ENCODE assay signal across 37 cellular contexts in genomic region chr10:112059220-112059619, GRCh38.
"Had no signal": no experiment of that assay in that cellular context is flagged by ENCODE, and none has a peak within 500 bp of the region (broad histone marks: within the 10 kb centered on the region; RNA-seq: fewer than 3 reads in every experiment).

No MANE protein-coding gene starts in this region.

- DNase-seq: activated CD4-positive, alpha-beta T cell treated with anti-CD3 and anti-CD28 coated beads for 36 hours; activated CD4-positive, CD25-positive, alpha-beta regulatory T cell; activated CD8-positive, alpha-beta memory T cell treated with anti-CD3 and anti-CD28 coated beads, Interleukin-2, amount 10 ng/mL, durations not matched to agents 7 days and 5 days; activated CD8-positive, alpha-beta T cell treated with anti-CD3 and anti-CD28 coated beads, Interleukin-2, amount 10 ng/mL, durations not matched to agents 7 days and 5 days; activated naive CD4-positive, alpha-beta T cell; activated T-cell treated with anti-CD3 and anti-CD28 coated beads for 4 hours; activated T-cell treated with anti-CD3 and anti-CD28 coated beads, Interleukin-2, amount 50 U/mL, for 72 hours; dermis blood vessel endothelial cell; effector CD4-positive, alpha-beta T cell; esophagus squamous epithelium; foreskin melanocyte; heart right ventricle; immature natural killer cell; kidney; left colon; midbrain; naive thymus-derived CD8-positive, alpha-beta T cell; nucleus accumbens; pancreas; retina; stimulated activated CD4-positive, alpha-beta T cell treated with anti-CD3 and anti-CD28 coated beads, Interleukin-12 subunit alpha, Interleukin-12 subunit beta, amount 100 ng/mL, for 4 hours; stimulated activated CD4-positive, alpha-beta T cell treated with anti-CD3 and anti-CD28 coated beads, Interleukin-4, amount 100 ng/mL, for 1 hour; stimulated activated naive CD8-positive, alpha-beta T cell treated with anti-CD3 and anti-CD28 coated beads, Interleukin-15, Interleukin-2, amounts not matched to agents 100 U/mL and 50 U/mL, for 24 hours; trophoblast cell had no signal

- H3K9me3 ChIP-seq: esophagus squamous epithelium, heart right ventricle, pancreas, prostate gland, thoracic aorta had no signal

- H3K27ac ChIP-seq: epithelial cell of prostate, esophagus squamous epithelium, heart right ventricle, pancreas, prostate gland, skin epidermis, thoracic aorta had no signal

- H3K27me3 Mint-ChIP-seq: activated CD8-positive, alpha-beta memory T cell treated with anti-CD3 and anti-CD28 coated beads, Interleukin-2, amount 10 ng/mL, durations not matched to agents 7 days and 5 days had no signal

- H3K4me1 ChIP-seq: esophagus squamous epithelium, heart right ventricle, pancreas, prostate gland had no signal

- H3K27ac Mint-ChIP-seq: activated CD4-positive, alpha-beta T cell treated with anti-CD3 and anti-CD28 coated beads for 36 hours; activated CD8-positive, alpha-beta memory T cell treated with anti-CD3 and anti-CD28 coated beads, Interleukin-2, amount 10 ng/mL, durations not matched to agents 7 days and 5 days; activated CD8-positive, alpha-beta T cell treated with anti-CD3 and anti-CD28 coated beads, Interleukin-2, amount 10 ng/mL, durations not matched to agents 7 days and 5 days; activated naive CD4-positive, alpha-beta T cell treated with anti-CD3 and anti-CD28 coated beads, Interleukin-2, amount 50 U/mL, for 72 hours; activated T-cell treated with anti-CD3 and anti-CD28 coated beads, Interleukin-2, amount 50 U/mL, for 72 hours; immature natural killer cell; naive thymus-derived CD8-positive, alpha-beta T cell; T-helper 2 cell treated with Interferon-gamma antibody and Interleukin-4, amounts not matched to agents 5 μg/mL and 100 μg/mL, for 36 hours had no signal

- H3K36me3 ChIP-seq: esophagus squamous epithelium, heart right ventricle, pancreas, prostate gland, thoracic aorta had no signal

- H3K36me3 Mint-ChIP-seq: activated CD8-positive, alpha-beta memory T cell treated with anti-CD3 and anti-CD28 coated beads, Interleukin-2, amount 10 ng/mL, durations not matched to agents 7 days and 5 days; activated naive CD4-positive, alpha-beta T cell treated with anti-CD3 and anti-CD28 coated beads, Interleukin-2, amount 50 U/mL, for 72 hours; immature natural killer cell; naive thymus-derived CD8-positive, alpha-beta T cell had no signal

- H3K4me1 Mint-ChIP-seq: activated CD4-positive, alpha-beta T cell treated with anti-CD3 and anti-CD28 coated beads for 36 hours; activated CD8-positive, alpha-beta memory T cell treated with anti-CD3 and anti-CD28 coated beads, Interleukin-2, amount 10 ng/mL, durations not matched to agents 7 days and 5 days; central memory CD8-positive, alpha-beta T cell; immature natural killer cell; naive thymus-derived CD8-positive, alpha-beta T cell had no signal

- H3K27me3 ChIP-seq: esophagus squamous epithelium had no signal

- H3K4me3 Mint-ChIP-seq: activated CD4-positive, alpha-beta T cell treated with anti-CD3 and anti-CD28 coated beads for 36 hours; activated CD8-positive, alpha-beta memory T cell treated with anti-CD3 and anti-CD28 coated beads, Interleukin-2, amount 10 ng/mL, durations not matched to agents 7 days and 5 days; activated CD8-positive, alpha-beta T cell treated with anti-CD3 and anti-CD28 coated beads, Interleukin-2, amount 10 ng/mL, durations not matched to agents 7 days and 5 days; activated T-cell treated with anti-CD3 and anti-CD28 coated beads, Interleukin-2, amount 50 U/mL, for 72 hours; central memory CD8-positive, alpha-beta T cell; immature natural killer cell; naive thymus-derived CD8-positive, alpha-beta T cell; neural crest cell; T-helper 2 cell treated with Interferon-gamma antibody and Interleukin-4, amounts not matched to agents 5 μg/mL and 100 μg/mL, for 36 hours had no signal

- FAIRE-seq: bronchial epithelial cell, colon, endometrium, kidney, pancreas, urothelium cell line had no signal

- ATAC-seq: activated CD4-positive, alpha-beta T cell treated with anti-CD3 and anti-CD28 coated beads for 36 hours; activated CD8-positive, alpha-beta memory T cell treated with anti-CD3 and anti-CD28 coated beads, Interleukin-2, amount 10 ng/mL, durations not matched to agents 7 days and 5 days; activated CD8-positive, alpha-beta T cell treated with anti-CD3 and anti-CD28 coated beads, Interleukin-2, amount 10 ng/mL, durations not matched to agents 7 days and 5 days; activated naive CD4-positive, alpha-beta T cell treated with anti-CD3 and anti-CD28 coated beads, Interleukin-2, amount 50 U/mL, for 72 hours; activated T-cell treated with anti-CD3 and anti-CD28 coated beads, Interleukin-2, amount 50 U/mL, for 72 hours; heart right ventricle; left colon; naive thymus-derived CD8-positive, alpha-beta T cell; pancreas; sciatic nerve; stimulated activated naive CD8-positive, alpha-beta T cell treated with anti-CD3 and anti-CD28 coated beads, Interleukin-15, Interleukin-2, amounts not matched to agents 100 U/mL and 50 U/mL, for 24 hours had no signal

- H3K9me3 Mint-ChIP-seq: activated naive CD4-positive, alpha-beta T cell treated with anti-CD3 and anti-CD28 coated beads, Interleukin-2, amount 50 U/mL, for 72 hours; activated T-cell treated with anti-CD3 and anti-CD28 coated beads, Interleukin-2, amount 50 U/mL, for 72 hours; central memory CD8-positive, alpha-beta T cell; naive thymus-derived CD8-positive, alpha-beta T cell; neural crest cell; T-helper 2 cell treated with Interferon-gamma antibody and Interleukin-4, amounts not matched to agents 5 μg/mL and 100 μg/mL, for 36 hours had no signal

- H3K4me3 ChIP-seq: esophagus squamous epithelium, heart right ventricle, pancreas, prostate gland, skin epidermis, thoracic aorta had no signal
